21 cellular contexts compared by ENCODE assay signal in genomic region chr2:2871480-2872308, GRCh38.
"Had no signal": no experiment of that assay in that cellular context is flagged by ENCODE, and none has a peak within 500 bp of the region (broad histone marks: within the 10 kb centered on the region; RNA-seq: fewer than 3 reads in every experiment).

No MANE protein-coding gene starts in this region.

- H3K27me3 Mint-ChIP-seq: activated CD4-positive, alpha-beta memory T cell treated with anti-CD3 and anti-CD28 coated beads, Interleukin-2, amount 10 ng/mL, durations not matched to agents 7 days and 5 days; activated naive CD4-positive, alpha-beta T cell treated with anti-CD3 and anti-CD28 coated beads, Interleukin-2, amount 50 U/mL, for 24 hours; memory B cell had no signal

- H3K4me3 ChIP-seq: adrenal gland, esophagus muscularis mucosa, hepatocyte, prostate gland, skin epidermis, transverse colon had no signal

- H3K27me3 ChIP-seq: adrenal gland, hepatocyte, transverse colon had no signal

- H3K4me1 Mint-ChIP-seq: activated CD4-positive, alpha-beta memory T cell treated with anti-CD3 and anti-CD28 coated beads, Interleukin-2, amount 10 ng/mL, durations not matched to agents 7 days and 5 days; memory B cell; natural killer cell; WTC11 had no signal

- H3K36me3 Mint-ChIP-seq: activated naive CD4-positive, alpha-beta T cell treated with anti-CD3 and anti-CD28 coated beads, Interleukin-2, amount 50 U/mL, for 24 hours; memory B cell; natural killer cell; WTC11 had no signal

- H3K79me2 ChIP-seq: hepatocyte had no signal

- H3K9me3 ChIP-seq: adrenal gland, esophagus muscularis mucosa, prostate gland, transverse colon had no signal

- H3K4me2 ChIP-seq: hepatocyte had no signal

- H3K27ac Mint-ChIP-seq: activated CD4-positive, alpha-beta memory T cell treated with anti-CD3 and anti-CD28 coated beads, Interleukin-2, amount 10 ng/mL, durations not matched to agents 7 days and 5 days; activated naive CD4-positive, alpha-beta T cell treated with anti-CD3 and anti-CD28 coated beads, Interleukin-2, amount 50 U/mL, for 24 hours; memory B cell; natural killer cell; WTC11 had no signal

- H3K36me3 ChIP-seq: adrenal gland, esophagus muscularis mucosa, prostate gland, transverse colon had no signal

- ATAC-seq: activated T-cell treated with anti-CD3 and anti-CD28 coated beads, Interleukin-2, amount 50 U/mL, for 4 hours; left ventricle myocardium superior; natural killer cell; right cardiac atrium; WTC11 had no signal

- H3K4me1 ChIP-seq: adrenal gland, esophagus muscularis mucosa, prostate gland, transverse colon had no signal

- H2AFZ ChIP-seq: hepatocyte had no signal

- H3K4me3 Mint-ChIP-seq: activated CD4-positive, alpha-beta memory T cell treated with anti-CD3 and anti-CD28 coated beads, Interleukin-2, amount 10 ng/mL, durations not matched to agents 7 days and 5 days; activated naive CD4-positive, alpha-beta T cell treated with anti-CD3 and anti-CD28 coated beads, Interleukin-2, amount 50 U/mL, for 24 hours; activated T-cell treated with anti-CD3 and anti-CD28 coated beads, Interleukin-2, amount 50 U/mL, for 4 hours; memory B cell; natural killer cell; WTC11 had no signal

- DNase-seq: activated CD4-positive, alpha-beta memory T cell treated with anti-CD3 and anti-CD28 coated beads, Interleukin-2, amount 10 ng/mL, durations not matched to agents 7 days and 5 days; activated CD4-positive, alpha-beta T cell treated with anti-CD3 and anti-CD28 coated beads for 4 hours; activated effector memory CD4-positive, alpha-beta T cell treated with anti-CD3 and anti-CD28 coated beads, Interleukin-2, amount 50 U/mL, for 16 hours; activated T-cell treated with anti-CD3 and anti-CD28 coated beads, Interleukin-2, amount 50 U/mL, for 4 hours; adrenal gland; caudate nucleus; left ventricle myocardium superior; natural killer cell; stimulated activated CD4-positive, alpha-beta T cell treated with anti-CD3 and anti-CD28 coated beads, Interleukin-4, amount 100 ng/mL, for 24 hours; stimulated activated naive CD4-positive, alpha-beta T cell treated with Interleukin-2 at 50 U/mL for 16 hours; substantia nigra; T-helper 2 cell; transverse colon had no signal

- H3K9me3 Mint-ChIP-seq: activated CD4-positive, alpha-beta memory T cell treated with anti-CD3 and anti-CD28 coated beads, Interleukin-2, amount 10 ng/mL, durations not matched to agents 7 days and 5 days; activated naive CD4-positive, alpha-beta T cell treated with anti-CD3 and anti-CD28 coated beads, Interleukin-2, amount 50 U/mL, for 24 hours; activated T-cell treated with anti-CD3 and anti-CD28 coated beads, Interleukin-2, amount 50 U/mL, for 4 hours; memory B cell; natural killer cell had no signal

- H3K27ac ChIP-seq: adrenal gland, esophagus muscularis mucosa, hepatocyte, prostate gland, skin epidermis, transverse colon had no signal
